In genomic region chr2:228556707-228557106, GRCh38 we compare ENCODE assay signal across 15 cellular contexts.
DNase-seq lines count a peak whose midpoint lies in the region; ATAC-seq and TF ChIP-seq lines count a peak whose summit lies in the region.
"Had no signal": no experiment of that assay in that cellular context is flagged by ENCODE, and none has a peak within 500 bp of the region (broad histone marks: within the 10 kb centered on the region; RNA-seq: fewer than 3 reads in every experiment).

No MANE protein-coding gene starts in this region.

- H4K20me1 ChIP-seq in hepatocyte (ENCODE audit: insufficient read depth, poor library complexity, severe bottlenecking): no peaks in the 10 kb centered on the region

- no peak overlapping the region for H3K4me3 ChIP-seq in hepatocyte
- H3K4me3 ChIP-seq: body of pancreas, lower lobe of right lung, MG63 had no signal

- H2AFZ ChIP-seq in hepatocyte: no peak overlapping the region

- 72% methylated on average over 2 of the region's 2 CpGs for WGBS in hepatocyte (ENCODE audit: low lambda C conversion rate, missing lambda C conversion rate)

- H3K9me2 ChIP-seq in hepatocyte (replicated peaks; ENCODE audit: insufficient read depth): no peaks in the 10 kb centered on the region

- no peaks in the 10 kb centered on the region for H3K9me3 ChIP-seq in hepatocyte (ENCODE audit: low read depth)
- H3K9me3 ChIP-seq: body of pancreas, lower lobe of right lung, MG63 had no signal

- H3K79me2 ChIP-seq in hepatocyte: no peaks in the 10 kb centered on the region

- ATAC-seq in HG03460 (IDR thresholded peaks at IDR 0.05; ENCODE audit: unreplicated experiment): no peak
- ATAC-seq: body of pancreas; lower lobe of right lung; naive thymus-derived CD4-positive, alpha-beta T cell had no signal

- no peaks in the 10 kb centered on the region for H3K4me1 ChIP-seq in hepatocyte (ENCODE audit: insufficient read depth)
- H3K4me1 ChIP-seq: body of pancreas, lower lobe of right lung had no signal

- no peaks in the 10 kb centered on the region for H3K36me3 ChIP-seq in hepatocyte (replicated peaks; ENCODE audit: insufficient read depth, low read depth)
- H3K36me3 ChIP-seq: lower lobe of right lung, MG63 had no signal

- TF ChIP-seq CTCF in hepatocyte (IDR thresholded peaks at IDR 0.05; ENCODE audit: poor library complexity): no peak

- H3K4me2 ChIP-seq in hepatocyte: no peak overlapping the region

- no peaks in the 10 kb centered on the region for H3K27me3 ChIP-seq in hepatocyte
- H3K27me3 ChIP-seq: body of pancreas, MG63 had no signal

- DNase-seq in EL (peak; percentile 68), HT-29 (ENCODE audit: low spot score) (peak; percentile 5), amniotic epithelial cell (ENCODE audit: low read depth) (peak; percentile 17), hepatocyte (ENCODE audit: low spot score) (peak; percentile 14), GOT3 (lab: John Stamatoyannopoulos, UW) (no peak), NCI-H146 (lab: John Stamatoyannopoulos, UW) (no peak), ureter (ENCODE audit: low spot score) (no peak)
- DNase-seq: activated B cell treated with CpG ODN at 0.5 μM for 24 hours; body of pancreas; lower lobe of right lung; MG63; naive thymus-derived CD4-positive, alpha-beta T cell; NCI-H1930; NCI-H526 had no signal

- H3K27ac ChIP-seq in hepatocyte: no peak overlapping the region
- H3K27ac ChIP-seq: body of pancreas, lower lobe of right lung had no signal

Comparison
In these comparisons a context has a peak if more than half of its experiments do, and no peak if none do; other contexts are left out.
1. DNase-seq: peak in EL (single experiment), HT-29 (single experiment), amniotic epithelial cell (single experiment) and hepatocyte (single experiment); none in GOT3 (single experiment), NCI-H146 (single experiment) and ureter (single experiment).